ENCODE assay signal across 8 cellular contexts in the genomic region with DNA sequence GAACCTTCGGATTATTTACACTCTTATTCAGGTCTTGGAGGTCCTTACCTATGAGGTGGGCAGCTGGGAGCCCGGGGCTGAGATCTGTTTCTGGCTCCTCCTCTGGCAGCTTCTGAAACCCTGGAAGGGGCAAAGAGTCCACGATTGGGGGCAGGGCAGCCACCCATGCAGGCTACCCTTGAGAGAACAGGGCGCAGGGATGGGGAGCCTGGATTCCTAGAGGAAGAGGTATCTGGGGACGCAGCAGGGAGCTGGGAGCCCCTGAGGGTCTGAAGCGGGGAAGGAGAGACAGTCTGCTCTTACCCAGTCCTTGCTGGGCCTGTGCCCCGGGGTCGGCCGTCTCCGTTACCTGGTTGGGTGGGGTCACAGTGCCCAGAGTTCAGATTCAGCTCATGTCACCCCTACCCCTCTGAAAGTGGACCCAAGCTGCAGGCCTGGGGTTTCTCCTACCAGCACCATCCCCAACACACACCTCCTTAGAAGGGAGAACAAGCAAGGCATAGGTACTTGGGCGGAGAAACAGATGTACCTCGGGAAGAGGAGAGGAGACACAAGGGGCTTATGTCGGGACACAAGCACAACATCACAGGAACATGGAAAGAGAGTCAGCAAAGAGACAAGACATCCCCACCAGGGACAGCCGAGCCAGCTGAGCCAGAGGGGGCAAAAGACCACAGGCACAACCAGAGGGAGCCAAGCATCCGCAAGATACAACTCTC. TPM values are rescaled to one million over a fixed set of nuclear protein-coding genes. Genes with fewer than 3 reads are reported as not detected.
DNase-seq lines count a peak whose midpoint lies in the region; TF ChIP-seq lines count a peak whose summit lies in the region.

No MANE protein-coding gene starts in this region.

- H2AFZ ChIP-seq in SK-N-SH (ENCODE audit: low read depth) (peak overlapping the region; percentile 99), neuron (ENCODE audit: low read depth, low read length) (peak overlapping the region; percentile 85)

- DNase-seq in GM03348 (ENCODE audit: low spot score) = peak; percentile 51
- DNase-seq in SK-N-SH = peak; percentile 45
- no peak for DNase-seq in esophagus muscularis mucosa (ENCODE audit: extremely low spot score)
- DNase-seq in HK-2 (ENCODE audit: unreplicated experiment) = no peak
- DNase-seq in HuH-7.5 (ENCODE audit: low spot score) = no peak
- DNase-seq in posterior vena cava (ENCODE audit: low spot score) = no peak
- no peak for DNase-seq in 8988T

- WGBS in SK-N-SH (ENCODE audit: low lambda C conversion rate) = 66% methylated on average over 10 of the region's 15 CpGs
- 34% methylated on average over 14 of the region's 15 CpGs for WGBS in esophagus muscularis mucosa

- TF ChIP-seq EP300 in SK-N-SH (IDR thresholded peaks at IDR 0.05; ENCODE audit: borderline replicate concordance in 1 of 2, low read depth in 1 of 2, low read length in 1 of 2) (no peak), esophagus muscularis mucosa (IDR thresholded peaks at IDR 0.05) (no peak)

- H3K4me3 ChIP-seq in SK-N-SH (ENCODE audit: low read depth in 2 of 2, low read length in 1 of 2) (peak overlapping the region; percentile 63 to 96), esophagus muscularis mucosa (peak overlapping the region; percentile 67 to 86 (median 70)), neuron (ENCODE audit: low read length) (peak overlapping the region; percentile 54)

- TF ChIP-seq CTCF in SK-N-SH (IDR thresholded peaks at IDR 0.05) (no peak), esophagus muscularis mucosa (IDR thresholded peaks at IDR 0.05) (no peak)

- H3K4me1 ChIP-seq in SK-N-SH (ENCODE audit: control insufficient read depth in 1 of 2, insufficient read depth in 2 of 2, low read depth in 1 of 2, low read length in 1 of 2) = peaks cover 0 to 11% of the 10 kb centered on the region in 2 experiments; a peak in 1 of 4 replicates
- H3K4me1 ChIP-seq in esophagus muscularis mucosa = peaks cover 17 to 24% (median 21%) of the 10 kb centered on the region in 4 donors
- no peaks in the 10 kb centered on the region for H3K4me1 ChIP-seq in neuron (ENCODE audit: insufficient read depth, low read length)

- H3K27me3 ChIP-seq in SK-N-SH (ENCODE audit: insufficient read depth) (no peaks in the 10 kb centered on the region), esophagus muscularis mucosa (peaks cover 0 to 4% (median under 1%) of the 10 kb centered on the region in 4 donors), neuron (ENCODE audit: insufficient read depth, low read length) (peaks cover 20% of the 10 kb centered on the region)

- H3K9ac ChIP-seq in SK-N-SH = peak overlapping the region; percentile 88

- no peak overlapping the region for H3K27ac ChIP-seq in SK-N-SH (ENCODE audit: low read depth in 2 of 2, low read length in 1 of 2)
- peak overlapping the region; percentile 77 to 84 (median 80) for H3K27ac ChIP-seq in esophagus muscularis mucosa (replicated peaks in 1 of 4)

- H3K9me3 ChIP-seq in SK-N-SH (no peaks in the 10 kb centered on the region), esophagus muscularis mucosa (no peaks in the 10 kb centered on the region), neuron (ENCODE audit: low read length) (no peaks in the 10 kb centered on the region)

- peak overlapping the region; percentile 99 for H3K4me2 ChIP-seq in SK-N-SH

- no peak for TF ChIP-seq POLR2A in esophagus muscularis mucosa (IDR thresholded peaks at IDR 0.05; ENCODE audit: low read depth)

- no peaks in the 10 kb centered on the region for H3K79me2 ChIP-seq in SK-N-SH (ENCODE audit: insufficient read depth)

- TF ChIP-seq RAD21 in SK-N-SH (IDR thresholded peaks at IDR 0.05; ENCODE audit: low read length) = no peak

- H3K36me3 ChIP-seq in SK-N-SH (replicated peaks in 1 of 2; ENCODE audit: control insufficient read depth in 1 of 2, insufficient read depth in 2 of 2, low read length in 1 of 2) (no peaks in the 10 kb centered on the region), esophagus muscularis mucosa (no peaks in the 10 kb centered on the region), neuron (ENCODE audit: insufficient read depth, low read length) (no peaks in the 10 kb centered on the region)

- POLR2A ChIA-PET in SK-N-SH (lab: Yijun Ruan, JAX) = no interaction called here

- CTCF ChIA-PET in SK-N-SH (lab: Yijun Ruan, JAX) = interaction anchor here (0.8 to 17.6 kb wide), 14 partner anchors 8 to 84 kb away, joined by 3 to 312 read pairs (median 8); a partner anchor contains a TSS

- H3F3A ChIP-seq in SK-N-SH (replicated peaks; ENCODE audit: insufficient read depth) = no peaks in the 10 kb centered on the region

- no peaks in the 10 kb centered on the region for H3K9me2 ChIP-seq in SK-N-SH

- intact Hi-C loops in esophagus muscularis mucosa (cut with DNase I) (loop anchor here (1.0 to 5.0 kb wide), 2 partner anchors 17 to 34 kb away; a partner anchor contains a TSS), posterior vena cava (cut with DNase I) (no loop called here)

- no peaks in the 10 kb centered on the region for H4K20me1 ChIP-seq in SK-N-SH (ENCODE audit: insufficient read depth)

TF ChIP-seq in SK-N-SH, 30 proteins besides CTCF, POLR2A, EP300 and RAD21:
- no peak for TF ChIP-seq POLR2AphosphoS5 (IDR thresholded peaks at IDR 0.05; ENCODE audit: low read depth, low read length)
- TF ChIP-seq RFX5 (IDR thresholded peaks at IDR 0.05; ENCODE audit: low read length) = no peak
- no peak for TF ChIP-seq MEF2A (IDR thresholded peaks at IDR 0.05; ENCODE audit: borderline replicate concordance, low read depth)
- TF ChIP-seq, protein P1, sequence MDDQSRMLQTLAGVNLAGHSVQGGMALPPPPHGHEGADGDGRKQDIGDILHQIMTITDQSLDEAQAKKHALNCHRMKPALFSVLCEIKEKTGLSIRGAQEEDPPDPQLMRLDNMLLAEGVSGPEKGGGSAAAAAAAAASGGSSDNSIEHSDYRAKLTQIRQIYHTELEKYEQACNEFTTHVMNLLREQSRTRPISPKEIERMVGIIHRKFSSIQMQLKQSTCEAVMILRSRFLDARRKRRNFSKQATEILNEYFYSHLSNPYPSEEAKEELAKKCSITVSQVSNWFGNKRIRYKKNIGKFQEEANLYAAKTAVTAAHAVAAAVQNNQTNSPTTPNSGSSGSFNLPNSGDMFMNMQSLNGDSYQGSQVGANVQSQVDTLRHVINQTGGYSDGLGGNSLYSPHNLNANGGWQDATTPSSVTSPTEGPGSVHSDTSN (IDR thresholded peaks at IDR 0.05) = no peak
- TF ChIP-seq GATA2 (CRISPR knock-in tag; IDR thresholded peaks at IDR 0.05) = no peak
- TF ChIP-seq RXRA (IDR thresholded peaks at IDR 0.05; ENCODE audit: borderline replicate concordance, low read depth) = no peak
- TF ChIP-seq FOSL2 (IDR thresholded peaks at IDR 0.05; ENCODE audit: borderline replicate concordance, low read depth) = no peak
- TF ChIP-seq FOXJ3 (CRISPR knock-in tag; IDR thresholded peaks at IDR 0.05) = no peak
- no peak for TF ChIP-seq RCOR1 (IDR thresholded peaks at IDR 0.05; ENCODE audit: low read length)
- no peak for TF ChIP-seq SIN3A (IDR thresholded peaks at IDR 0.05; ENCODE audit: borderline replicate concordance, low read depth, low read length)

RNA-seq across cellular contexts. Expression of a gene that starts 0.6 kb away (rescaled TPM):
- 0.10 and 0.16 TPM in 2 replicates for polyA plus RNA-seq in SK-N-SH (2012; rRNA removed)
- 0.16 and 0.21 TPM in 2 replicates for polyA plus RNA-seq in SK-N-SH (2012; cell fraction: cytosol; rRNA removed)
- 0.18 and 0.22 TPM in 2 replicates for polyA plus RNA-seq in SK-N-SH (2012; cell fraction: nucleus; rRNA removed)
- total RNA-seq in esophagus muscularis mucosa (1 to 10 TPM in 1 of 4 donors, under 1 TPM in 1, not detected in 2; 0.57 to 1.5 TPM), posterior vena cava (1 to 10 TPM in 1 of 2 donors, under 1 TPM in 1; 0.90 to 1.6 TPM)

RNA-seq across cellular contexts. Expression of a gene that starts 4.4 kb away (rescaled TPM):
- polyA plus RNA-seq in SK-N-SH (2012; rRNA removed) = not detected in 2 replicates
- polyA plus RNA-seq in SK-N-SH (2012; cell fraction: cytosol; rRNA removed) = not detected in 2 replicates
- 0.13 and 0.23 TPM in 2 replicates for polyA plus RNA-seq in SK-N-SH (2012; cell fraction: nucleus; rRNA removed)
- total RNA-seq in esophagus muscularis mucosa (1 to 10 TPM; 1.9 to 9.3 (median 6.8) TPM), posterior vena cava (10 to 100 TPM in 1 of 2 donors, 1 to 10 TPM in 1; 9.2 to 24.8 TPM)

RNA-seq across cellular contexts. Expression of a gene that starts 6.3 kb away (rescaled TPM):
- not detected in 2 replicates for polyA plus RNA-seq in SK-N-SH (2012; rRNA removed)
- not detected in 2 replicates for polyA plus RNA-seq in SK-N-SH (2012; cell fraction: cytosol; rRNA removed)
- not detected in 2 replicates for polyA plus RNA-seq in SK-N-SH (2012; cell fraction: nucleus; rRNA removed)
- total RNA-seq in esophagus muscularis mucosa (1 to 10 TPM in 1 of 4 donors, under 1 TPM in 1, not detected in 2; 0.17 to 1.5 TPM), posterior vena cava (under 1 TPM; 0.81 to 0.93 TPM)

RNA-seq across cellular contexts. Expression of a gene that starts 9.6 kb away (rescaled TPM):
- polyA plus RNA-seq in SK-N-SH (2012; rRNA removed) = not detected in 2 replicates
- polyA plus RNA-seq in SK-N-SH (2012; cell fraction: cytosol; rRNA removed) = 0.03 TPM in 1 of 2 replicates, not detected in the other
- 0.06 and 0.07 TPM in 2 replicates for polyA plus RNA-seq in SK-N-SH (2012; cell fraction: nucleus; rRNA removed)
- total RNA-seq in esophagus muscularis mucosa (not detected), posterior vena cava (not detected)

RNA-seq across cellular contexts. Expression of a gene that starts 11.1 kb away (rescaled TPM):
- not detected in 2 replicates for polyA plus RNA-seq in SK-N-SH (2012; rRNA removed)
- not detected in 2 replicates for polyA plus RNA-seq in SK-N-SH (2012; cell fraction: cytosol; rRNA removed)
- not detected in 2 replicates for polyA plus RNA-seq in SK-N-SH (2012; cell fraction: nucleus; rRNA removed)
- total RNA-seq in esophagus muscularis mucosa (not detected), posterior vena cava (not detected)

Comparison
In these comparisons a context has a peak if more than half of its experiments do, and no peak if none do; other contexts are left out.
1. DNase-seq: peak in GM03348 (single experiment) and SK-N-SH (single experiment); none in esophagus muscularis mucosa (single experiment), HK-2 (single experiment), HuH-7.5 (single experiment), posterior vena cava (single experiment) and 8988T (single experiment).
2. H3K27ac ChIP-seq: peak in esophagus muscularis mucosa (4 of 4); none in SK-N-SH (0 of 2).
3. Peak in every context shown above with its lines, with median percentiles within 50 percentile points of each other: H3K4me3 ChIP-seq.